11 cellular contexts compared by ENCODE assay signal in genomic region chrX:9163153-9163790, GRCh38.
DNase-seq lines count a peak whose midpoint lies in the region; ATAC-seq, FAIRE-seq and TF ChIP-seq lines count a peak whose summit lies in the region.
"Had no signal": no experiment of that assay in that cellular context is flagged by ENCODE, and none has a peak within 500 bp of the region (broad histone marks: within the 10 kb centered on the region; RNA-seq: fewer than 3 reads in every experiment).

No MANE protein-coding gene starts in this region.

- TF ChIP-seq POLR2A in A549 (IDR thresholded peaks at IDR 0.05; ENCODE audit: low read length) = no peak

- peaks cover 13% of the 10 kb centered on the region; the same call in 1 of the 2 replicates for H3K9me3 Mint-ChIP-seq in HFFc6
- no peaks in the 10 kb centered on the region for H3K9me3 Mint-ChIP-seq in central memory CD8-positive, alpha-beta T cell

- intact Hi-C loops in Right ventricle myocardium inferior (cut with DNase I) = no loop called here

- H3K27me3 Mint-ChIP-seq in HFFc6 (ENCODE audit: insufficient read depth) = no peaks in the 10 kb centered on the region
- no peaks in the 10 kb centered on the region for H3K27me3 Mint-ChIP-seq in central memory CD8-positive, alpha-beta T cell

- TF ChIP-seq CTCF in A549 (IDR thresholded peaks at IDR 0.05) (no peak), HFFc6 (IDR thresholded peaks at IDR 0.05) (no peak)

- H3K4me1 Mint-ChIP-seq in HFFc6 (ENCODE audit: low read depth) = peaks cover 55% of the 10 kb centered on the region
- H3K4me1 Mint-ChIP-seq in central memory CD8-positive, alpha-beta T cell = peaks cover 21% of the 10 kb centered on the region

- peak overlapping the region; percentile 77 for H3K4me3 Mint-ChIP-seq in HFFc6
- H3K4me3 Mint-ChIP-seq in central memory CD8-positive, alpha-beta T cell = no peak overlapping the region
- H3K4me3 Mint-ChIP-seq: activated T-helper 1 cell treated with anti-CD3 and anti-CD28 coated beads, Interleukin-12 subunit alpha, Interleukin-12 subunit beta, Interleukin-2, Interleukin-4 antibody, amounts not matched to agents 30 ng/mL and 10 ng/mL and 1 ng/mL, durations not matched to agents 14 hours and 24 hours and 36 hours had no signal

- POLR2A ChIA-PET in A549 (lab: Yijun Ruan, JAX) = no interaction called here

- DNase-seq in A549 (ENCODE audit: low read depth in 1 of 2, low spot score in 1 of 2) (peak in 1 of 2 experiments; percentile 54), HFFc6 (peak; percentile 43), NCI-H748 treated with DMSO at 0.1 percent for 48 hours (lab: John Stamatoyannopoulos, UW) (peak; percentile 82), Right ventricle myocardium inferior (ENCODE audit: missing footprints) (no peak), retina (no peak)
- DNase-seq in central memory CD8-positive, alpha-beta T cell (ENCODE audit: low spot score in 2 of 2) = no peak
- DNase-seq: heart left ventricle, WERI-Rb-1 had no signal

- peaks cover 43% of the 10 kb centered on the region for H3K4me1 ChIP-seq in A549

- peak; percentile 91 for FAIRE-seq in A549 (lab: Jason Lieb, UNC)

- no peak overlapping the region for H3K4me3 ChIP-seq in A549
- H3K4me3 ChIP-seq: heart left ventricle had no signal

- peak in 1 of 2 experiments; percentile 36; a peak in 1 of 6 replicates for ATAC-seq in A549
- ATAC-seq in central memory CD8-positive, alpha-beta T cell (replicated peaks; ENCODE audit: extremely low read depth, poor library complexity, severe bottlenecking) = no peak
- no peak for ATAC-seq in Right ventricle myocardium inferior
- ATAC-seq in HG02885 (IDR thresholded peaks at IDR 0.05; ENCODE audit: poor library complexity, unreplicated experiment) = no peak
- no peak for ATAC-seq in HG03342 (IDR thresholded peaks at IDR 0.05; ENCODE audit: unreplicated experiment)
- ATAC-seq: heart left ventricle had no signal

- peak overlapping the region; percentile 63 for H3K27ac Mint-ChIP-seq in HFFc6
- H3K27ac Mint-ChIP-seq in central memory CD8-positive, alpha-beta T cell (ENCODE audit: low read depth) = peak overlapping the region; percentile 53
- H3K27ac Mint-ChIP-seq: activated T-helper 1 cell treated with anti-CD3 and anti-CD28 coated beads, Interleukin-12 subunit alpha, Interleukin-12 subunit beta, Interleukin-2, Interleukin-4 antibody, amounts not matched to agents 30 ng/mL and 10 ng/mL and 1 ng/mL, durations not matched to agents 14 hours and 24 hours and 36 hours had no signal

- peak overlapping the region; percentile 69 to 81 for H3K27ac ChIP-seq in A549
- H3K27ac ChIP-seq: heart left ventricle, WERI-Rb-1 had no signal

- peaks cover 9% of the 10 kb centered on the region; the same call in 1 of the 3 replicates for H3K9me3 ChIP-seq in A549

- no peak for TF ChIP-seq RAD21 in A549 (conservative IDR thresholded peaks at IDR 0.05 in 1 of 2, IDR thresholded peaks at IDR 0.05 in 1 of 2)

- peak overlapping the region; percentile 70 for H3K4me2 ChIP-seq in A549

- CTCF ChIA-PET in A549 (lab: Yijun Ruan, JAX) = no interaction called here

- H3K36me3 Mint-ChIP-seq in HFFc6 (ENCODE audit: low read depth) = peaks cover 6% of the 10 kb centered on the region
- H3K36me3 Mint-ChIP-seq in central memory CD8-positive, alpha-beta T cell (ENCODE audit: insufficient read depth) = peaks cover 6% of the 10 kb centered on the region

- WGBS in A549 (ENCODE audit: missing lambda C conversion rate) = 4% methylated on average over 5 of the region's 5 CpGs

- TF ChIP-seq EP300 in A549 (IDR thresholded peaks at IDR 0.05) = peak in 1 of 2 experiments; percentile 15; a peak in 1 of 5 replicates

TF ChIP-seq in A549, 52 proteins besides CTCF, POLR2A, EP300 and RAD21:
- no peak for TF ChIP-seq CEBPB (IDR thresholded peaks at IDR 0.05)
- peak; percentile 74; the same call in 1 of the 2 replicates for TF ChIP-seq GATA3 (IDR thresholded peaks at IDR 0.05; ENCODE audit: borderline replicate concordance)
- TF ChIP-seq HOXB13 (CRISPR knock-in tag; IDR thresholded peaks at IDR 0.05; ENCODE audit: low read depth) = no peak
- no peak for TF ChIP-seq NFE2L2 (conservative IDR thresholded peaks at IDR 0.05; ENCODE audit: low read length)
- TF ChIP-seq CBX8 (IDR thresholded peaks at IDR 0.05) = no peak
- no peak for TF ChIP-seq HES2 (IDR thresholded peaks at IDR 0.05)
- no peak for TF ChIP-seq NPAS2 (CRISPR knock-in tag; IDR thresholded peaks at IDR 0.05; ENCODE audit: borderline replicate concordance)
- TF ChIP-seq RNF2 (IDR thresholded peaks at IDR 0.05; ENCODE audit: borderline replicate concordance, low read depth) = no peak
- TF ChIP-seq USF2 (IDR thresholded peaks at IDR 0.05) = no peak
- peak; percentile 95 for TF ChIP-seq MAFK (IDR thresholded peaks at IDR 0.05; ENCODE audit: partially characterized antibody)
- no peak for TF ChIP-seq ZSCAN20 (CRISPR knock-in tag; IDR thresholded peaks at IDR 0.05)
- no peak for TF ChIP-seq EHF (CRISPR knock-in tag; IDR thresholded peaks at IDR 0.05)
- TF ChIP-seq HMGXB4 (CRISPR knock-in tag; IDR thresholded peaks at IDR 0.05; ENCODE audit: borderline replicate concordance) = no peak
- TF ChIP-seq BCL3 (IDR thresholded peaks at IDR 0.05) = no peak
- peak; percentile 61 for TF ChIP-seq MAX (IDR thresholded peaks at IDR 0.05)
- TF ChIP-seq TFCP2L1 (CRISPR knock-in tag; IDR thresholded peaks at IDR 0.05) = no peak
- no peak for TF ChIP-seq CHD4 (IDR thresholded peaks at IDR 0.05; ENCODE audit: borderline replicate concordance)
- TF ChIP-seq RARB (CRISPR knock-in tag; IDR thresholded peaks at IDR 0.05) = no peak
- TF ChIP-seq JUN (IDR thresholded peaks at IDR 0.05) = 0 out of 5 replicates have a peak, but pooled peaks of 1 of the 2 experiments have one; percentile 43
- TF ChIP-seq ZFP36 (IDR thresholded peaks at IDR 0.05; ENCODE audit: borderline replicate concordance, partially characterized antibody) = no peak
- TF ChIP-seq TP53 (CRISPR knock-in tag; IDR thresholded peaks at IDR 0.05) = no peak
- no peak for TF ChIP-seq HOXB5 (CRISPR knock-in tag; IDR thresholded peaks at IDR 0.05)
- TF ChIP-seq JUNB (IDR thresholded peaks at IDR 0.05) = peak; percentile 30; the same call in 1 of the 2 replicates

Comparison
In these comparisons a context has a peak if more than half of its experiments do, and no peak if none do; other contexts are left out.
1. DNase-seq: peak in HFFc6 (single experiment) and NCI-H748 treated with DMSO at 0.1 percent for 48 hours (single experiment); none in central memory CD8-positive, alpha-beta T cell (0 of 2), Right ventricle myocardium inferior (single experiment) and retina (single experiment).